Comparison of ENCODE assay signal across 7 cellular contexts in the genomic region with DNA sequence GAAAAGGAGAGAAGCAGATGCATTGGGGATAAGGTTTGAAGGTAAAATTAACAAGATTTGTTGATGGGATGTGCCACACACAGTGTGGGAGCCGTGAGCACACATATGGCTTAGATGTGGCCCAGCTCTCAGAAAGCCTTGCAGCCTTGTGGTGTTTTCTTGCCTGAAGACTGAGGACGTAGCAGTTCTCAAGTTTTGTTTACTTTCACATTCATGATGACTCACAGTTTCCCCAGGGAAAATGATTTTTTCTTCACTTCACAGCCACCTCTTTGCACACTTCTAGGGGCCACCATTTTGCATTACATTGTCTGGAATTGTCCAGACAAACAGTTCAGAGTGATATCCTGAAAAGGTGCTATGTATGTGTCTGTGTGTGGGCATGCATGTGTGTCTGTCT.
DNase-seq lines count a peak whose midpoint lies in the region; ATAC-seq and TF ChIP-seq lines count a peak whose summit lies in the region.

No MANE protein-coding gene starts in this region.

- no peak overlapping the region for H2BK120ac ChIP-seq in mesenchymal stem cell (ENCODE audit: low read depth, low read length)

- H2BK12ac ChIP-seq in mesenchymal stem cell (ENCODE audit: low read length in 2 of 2): no peak overlapping the region

- peak overlapping the region; percentile 66 for H3K9ac ChIP-seq in mesenchymal stem cell (ENCODE audit: low read length)

- no peak overlapping the region for H3K23ac ChIP-seq in mesenchymal stem cell (ENCODE audit: low read length in 2 of 2)

- H3K79me2 ChIP-seq in PC-9 (ENCODE audit: low read depth): no peaks in the 10 kb centered on the region

- POLR2A ChIA-PET in PC-9 (lab: Charles Lee; ENCODE audit: unreplicated experiment): no interaction called here

- no TSS peak for BruUV-seq in PC-9 (replicated peaks; lab: Mats Ljungman, UMichigan)

- no peaks in the 10 kb centered on the region for H3K36me3 ChIP-seq in PC-9 (ENCODE audit: low read depth)
- H3K36me3 ChIP-seq in mesenchymal stem cell (ENCODE audit: control insufficient read depth in 1 of 2, insufficient read depth in 2 of 2, low read depth in 1 of 2, low read length in 2 of 2): no peaks in the 10 kb centered on the region
- no peaks in the 10 kb centered on the region for H3K36me3 ChIP-seq in BE2C
- no peaks in the 10 kb centered on the region for H3K36me3 ChIP-seq in stomach

- no peak for TF ChIP-seq POLR2A in stomach (IDR thresholded peaks at IDR 0.05)

- no peak overlapping the region for H2AK5ac ChIP-seq in mesenchymal stem cell (ENCODE audit: low read length, severe bottlenecking)

- TF ChIP-seq CTCF in PC-9 (conservative IDR thresholded peaks at IDR 0.05): no peak
- no peak for TF ChIP-seq CTCF in BE2C (IDR thresholded peaks at IDR 0.05; ENCODE audit: low read depth, low read length)
- no peak for TF ChIP-seq CTCF in stomach (IDR thresholded peaks at IDR 0.05)

- no peak overlapping the region for H4K8ac ChIP-seq in mesenchymal stem cell (ENCODE audit: low read length)

- DNase-seq in PC-9 (peak; percentile 24 to 40), mesenchymal stem cell (peak; percentile 94), NCI-H2029 treated with DMSO at 0.1 percent for 48 hours (lab: John Stamatoyannopoulos, UW) (no peak), BE2C (no peak), stomach (no peak)

- H4K91ac ChIP-seq in mesenchymal stem cell (ENCODE audit: low read length): no peak overlapping the region

- no peak overlapping the region for H3K14ac ChIP-seq in mesenchymal stem cell (ENCODE audit: low read length in 2 of 2)

- intact Hi-C loops in PC-9 (cut with micrococcal nuclease; ENCODE audit: unreplicated experiment): loop anchor here (1.0 kb wide), 1 partner anchor 26 kb away; no protein-coding TSS in a partner anchor
- intact Hi-C loops in stomach (cut with DNase I; ENCODE audit: low total_unique reads): no loop called here

- peaks cover 28% of the 10 kb centered on the region for H3K4me1 ChIP-seq in PC-9 (replicated peaks; ENCODE audit: insufficient read depth)
- H3K4me1 ChIP-seq in mesenchymal stem cell (ENCODE audit: control insufficient read depth, insufficient read depth, low read depth, low read length): no peaks in the 10 kb centered on the region
- H3K4me1 ChIP-seq in BE2C: peaks cover 6% of the 10 kb centered on the region
- peaks cover 0 to 15% (median 10%) of the 10 kb centered on the region in 4 donors for H3K4me1 ChIP-seq in stomach

- no peak overlapping the region for H2BK5ac ChIP-seq in mesenchymal stem cell (ENCODE audit: low read depth, low read length, poor library complexity, severe bottlenecking)

- WGBS in mesenchymal stem cell: 5% methylated on average over 2 of the region's 2 CpGs
- WGBS in stomach, 5 donors: 9 to 26% (median 19%) methylated on average over 2 of the region's 2 CpGs

- H2AFZ ChIP-seq in PC-9 (peak overlapping the region; percentile 5; the same call in 1 of the 2 replicates), mesenchymal stem cell (ENCODE audit: low read depth, low read length) (no peak overlapping the region)

- H3F3A ChIP-seq in PC-9 (ENCODE audit: insufficient read depth, low read depth): peaks cover 18% of the 10 kb centered on the region

- H4K20me1 ChIP-seq in PC-9 (ENCODE audit: insufficient read depth): no peaks in the 10 kb centered on the region

- peak overlapping the region in 1 of 2 experiments; percentile 68 for H3K4ac ChIP-seq in mesenchymal stem cell (ENCODE audit: low read depth in 1 of 2, low read length in 2 of 2)

- H2BK15ac ChIP-seq in mesenchymal stem cell (ENCODE audit: low read depth, poor library complexity, severe bottlenecking): no peak overlapping the region

- peak; percentile 89 for ATAC-seq in GM19035 (IDR thresholded peaks at IDR 0.05; ENCODE audit: unreplicated experiment)
- peak; percentile 85 for ATAC-seq in HG02970 (IDR thresholded peaks at IDR 0.05; ENCODE audit: low FRiP score, unreplicated experiment)

- no peak overlapping the region for H3K4me3 ChIP-seq in PC-9
- no peak overlapping the region for H3K4me3 ChIP-seq in mesenchymal stem cell (ENCODE audit: insufficient read depth in 1 of 2, low read depth in 1 of 2, low read length in 2 of 2)
- no peak overlapping the region for H3K4me3 ChIP-seq in BE2C (ENCODE audit: low read depth, low read length)
- H3K4me3 ChIP-seq in stomach: no peak overlapping the region

- H3K9me3 ChIP-seq in PC-9 (ENCODE audit: insufficient read depth, low read depth) (no peaks in the 10 kb centered on the region), mesenchymal stem cell (ENCODE audit: control insufficient read depth, low read length) (no peaks in the 10 kb centered on the region), BE2C (no peaks in the 10 kb centered on the region), stomach (no peaks in the 10 kb centered on the region)

- no peaks in the 10 kb centered on the region for H3K27me3 ChIP-seq in PC-9 (ENCODE audit: insufficient read depth, low read depth)
- H3K27me3 ChIP-seq in mesenchymal stem cell (ENCODE audit: control insufficient read depth in 1 of 2, insufficient read depth in 1 of 2, low read length in 2 of 2): no peaks in the 10 kb centered on the region
- no peaks in the 10 kb centered on the region for H3K27me3 ChIP-seq in BE2C
- no peaks in the 10 kb centered on the region for H3K27me3 ChIP-seq in stomach

- CTCF ChIA-PET in PC-9 (lab: Charles Lee): no interaction called here

- H3K27ac ChIP-seq in PC-9: no peak overlapping the region
- H3K27ac ChIP-seq in mesenchymal stem cell (ENCODE audit: low read length, poor library complexity, severe bottlenecking): peak overlapping the region; percentile 38
- no peak overlapping the region for H3K27ac ChIP-seq in stomach

- no peaks in the 10 kb centered on the region for H3K9me2 ChIP-seq in PC-9 (ENCODE audit: insufficient read depth)

- no peaks in the 10 kb centered on the region for H3K79me1 ChIP-seq in mesenchymal stem cell (replicated peaks; ENCODE audit: low read length, poor library complexity, severe bottlenecking)

- TF ChIP-seq EP300 in stomach (IDR thresholded peaks at IDR 0.05): no peak

- H3K18ac ChIP-seq in mesenchymal stem cell (ENCODE audit: low read depth in 1 of 2, low read length in 2 of 2): peak overlapping the region in 1 of 2 experiments; percentile 81

- H3K4me2 ChIP-seq in PC-9 (peak overlapping the region; percentile 60), mesenchymal stem cell (ENCODE audit: low read length, poor library complexity, severe bottlenecking) (peak overlapping the region; percentile 29)

Comparison
In these comparisons a context has a peak if more than half of its experiments do, and no peak if none do; other contexts are left out.
1. DNase-seq: peak in PC-9 (2 of 2) and mesenchymal stem cell (single experiment); none in NCI-H2029 treated with DMSO at 0.1 percent for 48 hours (single experiment), BE2C (single experiment) and stomach (single experiment).